10 cellular contexts compared by ENCODE assay signal in genomic region chr12:109739747-109740693, GRCh38. TPM values are rescaled to one million over a fixed set of nuclear protein-coding genes. Genes with fewer than 3 reads are reported as not detected.
A peak's percentile ranks its signal among the peaks of the same experiment; 100 is the strongest.
DNase-seq lines count a peak whose midpoint lies in the region; ATAC-seq and TF ChIP-seq lines count a peak whose summit lies in the region.
"Had no signal": no experiment of that assay in that cellular context is flagged by ENCODE, and none has a peak within 500 bp of the region (broad histone marks: within the 10 kb centered on the region; RNA-seq: fewer than 3 reads in every experiment).

No MANE protein-coding gene starts in this region.

- TF ChIP-seq POLR2A in adrenal gland (IDR thresholded peaks at IDR 0.05): no peak

- H3K9me3 ChIP-seq in BE2C: no peaks in the 10 kb centered on the region
- H3K9me3 ChIP-seq in adrenal gland (replicated peaks in 1 of 3): no peaks in the 10 kb centered on the region
- no peaks in the 10 kb centered on the region for H3K9me3 ChIP-seq in left lung
- H3K9me3 ChIP-seq: ascending aorta had no signal

- no peaks in the 10 kb centered on the region for H3K4me1 Mint-ChIP-seq in activated naive CD8-positive, alpha-beta T cell treated with anti-CD3 and anti-CD28 coated beads, Interleukin-2, amount 50 U/mL, for 24 hours

- H3K36me3 Mint-ChIP-seq in activated naive CD8-positive, alpha-beta T cell treated with anti-CD3 and anti-CD28 coated beads, Interleukin-2, amount 50 U/mL, for 24 hours (ENCODE audit: low read depth): no peaks in the 10 kb centered on the region

- DNase-seq in BE2C: peak; percentile 55
- DNase-seq in GM13977 (ENCODE audit: low spot score): no peak
- DNase-seq in adrenal gland: peak; percentile 49 to 74 (median 66)
- peak; percentile 10 to 28 for DNase-seq in left lung
- no peak for DNase-seq in putamen (ENCODE audit: low spot score)
- no peak for DNase-seq in activated naive CD8-positive, alpha-beta T cell treated with anti-CD3 and anti-CD28 coated beads, Interleukin-2, amount 50 U/mL, for 24 hours

- no peak overlapping the region for H3K4me3 Mint-ChIP-seq in activated naive CD8-positive, alpha-beta T cell treated with anti-CD3 and anti-CD28 coated beads, Interleukin-2, amount 50 U/mL, for 24 hours
- H3K4me3 Mint-ChIP-seq: stimulated activated naive CD8-positive, alpha-beta T cell treated with anti-CD3 and anti-CD28 coated beads, Interleukin-15, Interleukin-2, amounts not matched to agents 100 ng/mL and 50 ng/mL, for 24 hours had no signal

- TF ChIP-seq CTCF in BE2C (IDR thresholded peaks at IDR 0.05; ENCODE audit: low read depth, low read length) (peak; percentile 71), GM13977 (IDR thresholded peaks at IDR 0.05; ENCODE audit: extremely low read depth, insufficient read depth, missing control alignments) (peak; percentile 29), adrenal gland (IDR thresholded peaks at IDR 0.05) (peak in 1 of 6 experiments; percentile 19), left lung (IDR thresholded peaks at IDR 0.05) (no peak)

- peaks cover 97% of the 10 kb centered on the region for H3K4me1 ChIP-seq in BE2C
- H3K4me1 ChIP-seq in adrenal gland (replicated peaks in 1 of 2): peaks cover 31 to 73% of the 10 kb centered on the region in 2 donors
- H3K4me1 ChIP-seq in left lung: no peaks in the 10 kb centered on the region
- H3K4me1 ChIP-seq: ascending aorta had no signal

- H3K27me3 ChIP-seq in BE2C (no peaks in the 10 kb centered on the region), adrenal gland (no peaks in the 10 kb centered on the region), left lung (peaks cover 0 to 25% of the 10 kb centered on the region in 2 donors)
- H3K27me3 ChIP-seq: ascending aorta had no signal

- H3K27ac Mint-ChIP-seq in activated naive CD8-positive, alpha-beta T cell treated with anti-CD3 and anti-CD28 coated beads, Interleukin-2, amount 50 U/mL, for 24 hours: no peak overlapping the region
- H3K27ac Mint-ChIP-seq: stimulated activated naive CD8-positive, alpha-beta T cell treated with anti-CD3 and anti-CD28 coated beads, Interleukin-15, Interleukin-2, amounts not matched to agents 100 ng/mL and 50 ng/mL, for 24 hours had no signal

- H3K27me3 Mint-ChIP-seq in activated naive CD8-positive, alpha-beta T cell treated with anti-CD3 and anti-CD28 coated beads, Interleukin-2, amount 50 U/mL, for 24 hours: peaks cover 13% of the 10 kb centered on the region

- H3K4me3 ChIP-seq in BE2C (ENCODE audit: low read depth, low read length): no peak overlapping the region
- no peak overlapping the region for H3K4me3 ChIP-seq in adrenal gland
- H3K4me3 ChIP-seq in left lung: no peak overlapping the region
- H3K4me3 ChIP-seq: ascending aorta had no signal

- H3K27ac ChIP-seq in adrenal gland (peak overlapping the region in 4 of 5 donors; percentile 13 to 86 (median 63)), left lung (no peak overlapping the region)
- H3K27ac ChIP-seq: ascending aorta had no signal

- WGBS in adrenal gland, 4 donors: 17 to 23% (median 18%) methylated on average over 15 to 18 of the region's 18 CpGs

- ATAC-seq in left lung (no peak), GM21447 (IDR thresholded peaks at IDR 0.05; ENCODE audit: unreplicated experiment) (no peak), GM21619 (IDR thresholded peaks at IDR 0.05; ENCODE audit: unreplicated experiment) (no peak)
- ATAC-seq in activated naive CD8-positive, alpha-beta T cell treated with anti-CD3 and anti-CD28 coated beads, Interleukin-2, amount 50 U/mL, for 24 hours: no peak

- H3K36me3 ChIP-seq in BE2C (peaks cover 98% of the 10 kb centered on the region), adrenal gland (replicated peaks in 1 of 2) (no peaks in the 10 kb centered on the region), left lung (no peaks in the 10 kb centered on the region)
- H3K36me3 ChIP-seq: ascending aorta had no signal

- H3K9me3 Mint-ChIP-seq in activated naive CD8-positive, alpha-beta T cell treated with anti-CD3 and anti-CD28 coated beads, Interleukin-2, amount 50 U/mL, for 24 hours: no peaks in the 10 kb centered on the region
- H3K9me3 Mint-ChIP-seq: stimulated activated naive CD8-positive, alpha-beta T cell treated with anti-CD3 and anti-CD28 coated beads, Interleukin-15, Interleukin-2, amounts not matched to agents 100 ng/mL and 50 ng/mL, for 24 hours had no signal

- in situ Hi-C loops in GM13977 (cut with MboI; ENCODE audit: low pct_unique_long_range_greater_than_20kb, low sequenced_read_pairs, unreplicated experiment): no loop called here

- intact Hi-C loops in adrenal gland (cut with DNase I) (no loop called here), left lung (cut with DNase I) (no loop called here)

RNA-seq across cellular contexts. Expression of gene FAM222A, which starts 26.4 kb away (rescaled TPM):
- polyA plus RNA-seq in BE2C (2012; ENCODE audit: insufficient read depth, insufficient read length, low read depth): 227 TPM
- total RNA-seq in adrenal gland: 10 to 100 TPM; 15.2 to 57.8 (median 27.1) TPM
- polyA plus RNA-seq in adrenal gland: 10 to 100 TPM in 2 of 3 donors, 1 to 10 TPM in 1; 9.2 to 36.7 (median 11.7) TPM
- total RNA-seq in left lung: 1 to 10 TPM; 2.9 to 3.1 TPM

Comparison
In these comparisons a context has a peak if more than half of its experiments do, and no peak if none do; other contexts are left out.
1. DNase-seq: peak in BE2C (single experiment), adrenal gland (7 of 7) and left lung (2 of 2); none in GM13977 (single experiment), putamen (single experiment) and activated naive CD8-positive, alpha-beta T cell treated with anti-CD3 and anti-CD28 coated beads, Interleukin-2, amount 50 U/mL, for 24 hours (single experiment).
2. CTCF ChIP-seq: peak in BE2C (single experiment) and GM13977 (single experiment); none in left lung (0 of 2).
3. H3K27ac ChIP-seq: peak in adrenal gland (4 of 5); none in left lung (0 of 2).